In genomic region chr19:18789883-18790565, GRCh38 we compare ENCODE assay signal across 7 cellular contexts. TPM values are rescaled to one million over a fixed set of nuclear protein-coding genes. Genes with fewer than 3 reads are reported as not detected.
DNase-seq lines count a peak whose midpoint lies in the region; ATAC-seq, FAIRE-seq and TF ChIP-seq lines count a peak whose summit lies in the region.

No MANE protein-coding gene starts in this region.

- no peak for FAIRE-seq in small intestine (lab: Jason Lieb, UNC)

- POLR2A ChIA-PET in HEK293T (lab: Yijun Ruan, JAX) = no interaction called here

- no peaks in the 10 kb centered on the region for H3K9me3 ChIP-seq in skeletal muscle tissue (ENCODE audit: control insufficient read depth in 3 of 3, low read length in 3 of 3)
- H3K9me3 ChIP-seq in small intestine (ENCODE audit: control insufficient read depth, low read depth) = no peaks in the 10 kb centered on the region

- peaks cover 6% of the 10 kb centered on the region for H3K36me3 Mint-ChIP-seq in T-helper 2 cell treated with Interferon-gamma antibody and Interleukin-4, amounts not matched to agents 5 μg/mL and 100 μg/mL, for 36 hours (ENCODE audit: low read depth)
- peaks cover 8% of the 10 kb centered on the region for H3K36me3 Mint-ChIP-seq in glutamatergic neuron (ENCODE audit: unreplicated experiment)

- no peak for ATAC-seq in HG02973 (IDR thresholded peaks at IDR 0.05; ENCODE audit: unreplicated experiment)

- peak overlapping the region; percentile 25 for H3K27ac ChIP-seq in skeletal muscle tissue (ENCODE audit: low read depth, low read length)
- no peak overlapping the region for H3K27ac ChIP-seq in small intestine (ENCODE audit: low read depth in 1 of 2, low read length in 1 of 2)

- H3K4me3 Mint-ChIP-seq in T-helper 2 cell treated with Interferon-gamma antibody and Interleukin-4, amounts not matched to agents 5 μg/mL and 100 μg/mL, for 36 hours = peak overlapping the region; percentile 64
- H3K4me3 Mint-ChIP-seq in glutamatergic neuron (ENCODE audit: unreplicated experiment) = peak overlapping the region; percentile 84

- CTCF ChIA-PET in HEK293T (lab: Yijun Ruan, JAX) = interaction anchor here (0.8 to 1.0 kb wide), 2 partner anchors 10 to 169 kb away, joined by 3 read pairs; no protein-coding TSS in a partner anchor

- no peaks in the 10 kb centered on the region for H3K9me3 Mint-ChIP-seq in T-helper 2 cell treated with Interferon-gamma antibody and Interleukin-4, amounts not matched to agents 5 μg/mL and 100 μg/mL, for 36 hours
- H3K9me3 Mint-ChIP-seq in glutamatergic neuron (ENCODE audit: unreplicated experiment) = peaks cover 14% of the 10 kb centered on the region

- peaks cover 75% of the 10 kb centered on the region for H3K27me3 Mint-ChIP-seq in T-helper 2 cell treated with Interferon-gamma antibody and Interleukin-4, amounts not matched to agents 5 μg/mL and 100 μg/mL, for 36 hours (ENCODE audit: low read depth)
- peaks cover 45% of the 10 kb centered on the region for H3K27me3 Mint-ChIP-seq in glutamatergic neuron (ENCODE audit: unreplicated experiment)

- peak overlapping the region; percentile 39 for H3K27ac Mint-ChIP-seq in T-helper 2 cell treated with Interferon-gamma antibody and Interleukin-4, amounts not matched to agents 5 μg/mL and 100 μg/mL, for 36 hours
- H3K27ac Mint-ChIP-seq in glutamatergic neuron (ENCODE audit: unreplicated experiment) = peak overlapping the region; percentile 67

- peaks cover 17% of the 10 kb centered on the region for H3K4me1 Mint-ChIP-seq in T-helper 2 cell treated with Interferon-gamma antibody and Interleukin-4, amounts not matched to agents 5 μg/mL and 100 μg/mL, for 36 hours (ENCODE audit: low read depth)
- H3K4me1 Mint-ChIP-seq in glutamatergic neuron (ENCODE audit: low read depth, unreplicated experiment) = peaks cover 3% of the 10 kb centered on the region

- H3K36me3 ChIP-seq in skeletal muscle tissue (ENCODE audit: control insufficient read depth in 3 of 3, insufficient read depth in 3 of 3, low read length in 3 of 3) (no peaks in the 10 kb centered on the region), small intestine (ENCODE audit: control insufficient read depth in 2 of 2, insufficient read depth in 2 of 2, low read length in 2 of 2) (no peaks in the 10 kb centered on the region)

- peaks cover 72 to 87% (median 80%) of the 10 kb centered on the region in 3 donors for H3K27me3 ChIP-seq in skeletal muscle tissue (ENCODE audit: control insufficient read depth in 3 of 3, insufficient read depth in 3 of 3, low read length in 3 of 3)
- peaks cover 13 to 52% of the 10 kb centered on the region in 2 donors for H3K27me3 ChIP-seq in small intestine (ENCODE audit: control insufficient read depth in 2 of 2, insufficient read depth in 2 of 2, low read length in 2 of 2)

- H3K4me3 ChIP-seq in skeletal muscle tissue (ENCODE audit: low read length in 3 of 3) (peak overlapping the region; percentile 20 to 56 (median 45)), small intestine (ENCODE audit: low read depth in 1 of 2, low read length in 2 of 2) (peak overlapping the region in 1 of 2 donors; percentile 24)

- H3K4me1 ChIP-seq in skeletal muscle tissue (ENCODE audit: control insufficient read depth in 3 of 3, insufficient read depth in 3 of 3, low read length in 3 of 3) (peaks cover 12 to 21% (median 17%) of the 10 kb centered on the region in 3 donors), small intestine (ENCODE audit: control insufficient read depth in 2 of 2, insufficient read depth in 1 of 2, low read depth in 1 of 2, low read length in 1 of 2) (peaks cover 0 to 3% of the 10 kb centered on the region in 2 donors)

- peak overlapping the region in 1 of 3 donors; percentile 8 for H3K9ac ChIP-seq in skeletal muscle tissue (ENCODE audit: low read depth in 1 of 3, low read length in 3 of 3)

- 1 to 4% (median 2%) methylated on average over 33 to 63 of the region's 65 CpGs for WGBS in small intestine, 3 donors

- peak; percentile 72 for DNase-seq in HEK293T (ENCODE audit: extremely low spot score)
- DNase-seq in T-helper 2 cell treated with Interferon-gamma antibody and Interleukin-4, amounts not matched to agents 5 μg/mL and 100 μg/mL, for 36 hours (ENCODE audit: low spot score) = no peak
- peak; percentile 70 for DNase-seq in glutamatergic neuron
- no peak for DNase-seq in AML-193 (lab: John Stamatoyannopoulos, UW)
- DNase-seq in small intestine = no peak

- no peak for TF ChIP-seq CTCF in glutamatergic neuron (IDR thresholded peaks at IDR 0.05; ENCODE audit: partially characterized antibody, unreplicated experiment)

TF ChIP-seq in HEK293T, 16 proteins besides CTCF, POLR2A, EP300 and RAD21:
- TF ChIP-seq FOXM1 (IDR thresholded peaks at IDR 0.05; ENCODE audit: borderline replicate concordance) (no peak), ARNT (IDR thresholded peaks at IDR 0.05) (no peak), LEF1 (IDR thresholded peaks at IDR 0.05; ENCODE audit: borderline replicate concordance) (no peak), PKNOX1 (IDR thresholded peaks at IDR 0.05) (no peak), TARDBP (IDR thresholded peaks at IDR 0.05) (no peak), SUZ12 (IDR thresholded peaks at IDR 0.05) (no peak), BHLHE40 (IDR thresholded peaks at IDR 0.05; ENCODE audit: borderline replicate concordance) (no peak), ELF4 (IDR thresholded peaks at IDR 0.05) (no peak), SP1 (IDR thresholded peaks at IDR 0.05) (no peak), FOXK2 (IDR thresholded peaks at IDR 0.05) (no peak), HDGF (IDR thresholded peaks at IDR 0.05; ENCODE audit: borderline replicate concordance) (no peak), NFRKB (IDR thresholded peaks at IDR 0.05) (no peak), ZNF384 (IDR thresholded peaks at IDR 0.05) (no peak), L3MBTL2 (conservative IDR thresholded peaks at IDR 0.05) (no peak; the same call in 1 of the 2 replicates), FOXA1 (IDR thresholded peaks at IDR 0.05) (no peak), CTBP1 (IDR thresholded peaks at IDR 0.05; ENCODE audit: borderline replicate concordance) (no peak)

RNA-seq across cellular contexts. Expression of gene COMP, which starts 1.1 kb away (rescaled TPM):
- total RNA-seq in glutamatergic neuron (ENCODE audit: unreplicated experiment) = not detected
- 15.7 TPM for total RNA-seq in skeletal muscle tissue
- 1 to 10 TPM in 1 of 3 donors, not detected in 2; 1.8 TPM for polyA plus RNA-seq in small intestine

RNA-seq across cellular contexts. Expression of gene UPF1, which starts 41.7 kb away (rescaled TPM):
- total RNA-seq in glutamatergic neuron (ENCODE audit: unreplicated experiment) (46.3 TPM), skeletal muscle tissue (30.8 TPM)
- polyA plus RNA-seq in small intestine = 10 to 100 TPM; 37.6 to 42.0 (median 41.6) TPM

Comparison
In these comparisons a context has a peak if more than half of its experiments do, and no peak if none do; other contexts are left out.
1. DNase-seq: peak in HEK293T (single experiment) and glutamatergic neuron (single experiment); none in T-helper 2 cell treated with Interferon-gamma antibody and Interleukin-4, amounts not matched to agents 5 μg/mL and 100 μg/mL, for 36 hours (single experiment), AML-193 (0 of 2) and small intestine (single experiment).
2. RNA of gene COMP, which starts 1.1 kb away (total RNA-seq): 15.7 TPM in skeletal muscle tissue (single experiment); not detected in glutamatergic neuron (single experiment); every median in the first group is over 10 times any median in the second.